ENCODE assay signal across 14 cellular contexts in genomic region chr16:27403601-27403992, GRCh38. TPM values are rescaled to one million over a fixed set of nuclear protein-coding genes. Genes with fewer than 3 reads are reported as not detected.
DNase-seq lines count a peak whose midpoint lies in the region; ATAC-seq, FAIRE-seq and TF ChIP-seq lines count a peak whose summit lies in the region.
"Had no signal": no experiment of that assay in that cellular context is flagged by ENCODE, and none has a peak within 500 bp of the region (broad histone marks: within the 10 kb centered on the region; RNA-seq: fewer than 3 reads in every experiment).

No MANE protein-coding gene starts in this region.

- H3K36me3 ChIP-seq in CD4-positive, CD25-positive, alpha-beta regulatory T cell (ENCODE audit: control insufficient read depth, insufficient read depth, low read length): no peaks in the 10 kb centered on the region
- H3K36me3 ChIP-seq: BE2C had no signal

- H3K4me3 ChIP-seq in CD4-positive, CD25-positive, alpha-beta regulatory T cell (ENCODE audit: low read depth, low read length): peak overlapping the region; percentile 94

- peaks cover 5 to 83% (median 54%) of the 10 kb centered on the region in 4 donors for H3K4me1 Mint-ChIP-seq in CD4-positive, CD25-positive, alpha-beta regulatory T cell
- H3K4me1 Mint-ChIP-seq in memory B cell: peaks cover 69% of the 10 kb centered on the region

- ATAC-seq in CD4-positive, CD25-positive, alpha-beta regulatory T cell (ENCODE audit: low read depth in 2 of 2): no peak
- ATAC-seq in memory B cell (ENCODE audit: low read depth): no peak
- ATAC-seq in GM18519 (IDR thresholded peaks at IDR 0.05; ENCODE audit: low FRiP score, unreplicated experiment): no peak

- peaks cover 67% of the 10 kb centered on the region for H3K4me1 ChIP-seq in CD4-positive, CD25-positive, alpha-beta regulatory T cell (ENCODE audit: control insufficient read depth, insufficient read depth, low read length, poor library complexity, severe bottlenecking)
- H3K4me1 ChIP-seq: BE2C had no signal

- H3K27ac ChIP-seq in CD4-positive, CD25-positive, alpha-beta regulatory T cell (ENCODE audit: insufficient read depth, low read length, poor library complexity, severe bottlenecking): peak overlapping the region; percentile 89

- peak overlapping the region; percentile 93 to 100 (median 98) for H3K27ac Mint-ChIP-seq in CD4-positive, CD25-positive, alpha-beta regulatory T cell
- peak overlapping the region; percentile 90 for H3K27ac Mint-ChIP-seq in memory B cell

- in situ Hi-C loops in GM18951 (cut with MboI; ENCODE audit: low sequenced_read_pairs, unreplicated experiment): no loop called here

- no peaks in the 10 kb centered on the region for H3K9me3 ChIP-seq in CD4-positive, CD25-positive, alpha-beta regulatory T cell (ENCODE audit: control insufficient read depth in 2 of 2, low read length in 2 of 2)
- H3K9me3 ChIP-seq: BE2C had no signal

- H3K9me3 Mint-ChIP-seq in CD4-positive, CD25-positive, alpha-beta regulatory T cell: peaks cover 0 to 3% (median 0%) of the 10 kb centered on the region in 7 donors
- peaks cover 3% of the 10 kb centered on the region for H3K9me3 Mint-ChIP-seq in memory B cell

- H3K27me3 Mint-ChIP-seq in CD4-positive, CD25-positive, alpha-beta regulatory T cell: no peaks in the 10 kb centered on the region
- H3K27me3 Mint-ChIP-seq in memory B cell: peaks cover 9% of the 10 kb centered on the region

- FAIRE-seq in HTR-8/SVneo (lab: Jason Lieb, UNC): no peak
- FAIRE-seq: astrocyte had no signal

- peaks cover 9% of the 10 kb centered on the region for H3K36me3 Mint-ChIP-seq in CD4-positive, CD25-positive, alpha-beta regulatory T cell
- no peaks in the 10 kb centered on the region for H3K36me3 Mint-ChIP-seq in memory B cell

- H3K4me3 Mint-ChIP-seq in CD4-positive, CD25-positive, alpha-beta regulatory T cell: peak overlapping the region; percentile 95 to 98 (median 96)
- peak overlapping the region; percentile 80 for H3K4me3 Mint-ChIP-seq in memory B cell

- no peaks in the 10 kb centered on the region for H3K27me3 ChIP-seq in CD4-positive, CD25-positive, alpha-beta regulatory T cell (ENCODE audit: control insufficient read depth, insufficient read depth, low read length)
- H3K27me3 ChIP-seq: BE2C had no signal

- no peak for DNase-seq in CD4-positive, CD25-positive, alpha-beta regulatory T cell
- peak; percentile 51 to 66 for DNase-seq in activated T-cell treated with anti-CD3 and anti-CD28 coated beads, Interleukin-2, amount 50 U/mL, for 48 hours
- no peak for DNase-seq in memory B cell (ENCODE audit: low spot score in 2 of 2)
- DNase-seq in OCI-M1 (lab: John Stamatoyannopoulos, UW): no peak
- DNase-seq in HTR-8/SVneo (ENCODE audit: insufficient read length, low spot score): no peak
- no peak for DNase-seq in NCI-H2029 treated with DMSO at 0.1 percent for 48 hours (lab: John Stamatoyannopoulos, UW)
- DNase-seq: BE2C; effector CD4-positive, alpha-beta T cell; foreskin melanocyte; NCI-H510A treated with DMSO at 0.1 percent for 48 hours; posterior cingulate gyrus had no signal

- TF ChIP-seq POLR2A in GM18951 (IDR thresholded peaks at IDR 0.05; ENCODE audit: extremely low read depth, insufficient read depth, insufficient read length): peak; percentile 8

RNA-seq across cellular contexts. Expression of gene IL21R, which starts 1.6 kb away (rescaled TPM):
- total RNA-seq in CD4-positive, CD25-positive, alpha-beta regulatory T cell: 63.1 TPM
- polyA plus RNA-seq in CD4-positive, CD25-positive, alpha-beta regulatory T cell: 10 to 100 TPM; 34.3 to 50.7 (median 37.3) TPM

Comparison
In these comparisons a context has a peak if more than half of its experiments do, and no peak if none do; other contexts are left out.
1. DNase-seq: peak in activated T-cell treated with anti-CD3 and anti-CD28 coated beads, Interleukin-2, amount 50 U/mL, for 48 hours (2 of 2); none in CD4-positive, CD25-positive, alpha-beta regulatory T cell (0 of 3), memory B cell (0 of 2), OCI-M1 (single experiment), HTR-8/SVneo (single experiment) and NCI-H2029 treated with DMSO at 0.1 percent for 48 hours (single experiment).